ENCODE assay signal across 1 cellular context in the genomic region with DNA sequence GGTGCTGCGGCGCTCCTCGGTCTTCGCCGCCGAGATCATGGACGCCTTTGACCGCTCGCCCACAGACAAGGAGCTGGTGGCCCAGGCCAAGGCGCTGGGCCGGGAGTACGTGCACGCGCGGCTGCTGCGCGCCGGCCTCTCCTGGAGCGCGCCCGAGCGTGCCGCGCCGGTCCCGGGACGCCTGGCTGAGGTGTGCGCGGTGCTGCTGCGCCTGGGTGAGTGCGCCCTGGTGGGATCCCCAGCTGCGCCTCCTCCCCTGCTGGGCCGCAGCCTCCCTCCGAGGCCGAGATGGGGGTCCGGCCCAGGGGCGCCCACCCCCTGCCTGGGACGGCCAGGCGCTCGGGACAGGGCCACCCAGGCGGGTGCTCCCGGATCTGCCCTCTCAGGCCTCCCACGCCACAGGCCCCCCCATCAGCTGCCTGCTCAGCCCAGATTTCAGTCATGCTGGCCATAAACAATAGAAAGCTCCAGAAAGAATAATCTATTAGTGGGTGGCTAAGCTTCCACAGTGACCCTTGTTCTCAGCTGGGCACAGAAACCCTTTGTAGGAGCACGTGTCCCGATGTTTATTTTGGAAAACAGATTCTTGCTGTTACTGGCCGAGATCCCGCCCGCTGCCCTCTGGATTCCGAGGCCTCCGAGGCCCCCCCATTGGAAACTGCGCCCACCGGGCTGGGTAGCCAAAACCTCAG.
TF ChIP-seq lines count a peak whose summit lies in the region.

No MANE protein-coding gene starts in this region.

TF ChIP-seq in GM12878, 131 proteins besides CTCF, POLR2A, EP300 and RAD21:
- no peak for TF ChIP-seq ZNF384 (IDR thresholded peaks at IDR 0.05; ENCODE audit: borderline replicate concordance, low read depth, low read length)
- no peak for TF ChIP-seq POLR2AphosphoS2 (IDR thresholded peaks at IDR 0.05; ENCODE audit: low read depth, low read length)
- TF ChIP-seq NFIC (IDR thresholded peaks at IDR 0.05; ENCODE audit: low read depth, low read length) = no peak
- TF ChIP-seq MYB (IDR thresholded peaks at IDR 0.05; ENCODE audit: borderline replicate concordance, low read depth, low read length) = no peak
- no peak for TF ChIP-seq RBBP5 (conservative IDR thresholded peaks at IDR 0.05)
- no peak for TF ChIP-seq SIN3A (IDR thresholded peaks at IDR 0.05; ENCODE audit: low read depth, low read length)
- no peak for TF ChIP-seq CEBPZ (IDR thresholded peaks at IDR 0.05; ENCODE audit: low read depth, low read length)
- no peak for TF ChIP-seq SP1 (IDR thresholded peaks at IDR 0.05; ENCODE audit: low read depth, low read length)
- TF ChIP-seq YBX1 (IDR thresholded peaks at IDR 0.05) = no peak
- TF ChIP-seq FOXM1 (IDR thresholded peaks at IDR 0.05; ENCODE audit: low read depth, low read length) = no peak
- TF ChIP-seq, protein P1, sequence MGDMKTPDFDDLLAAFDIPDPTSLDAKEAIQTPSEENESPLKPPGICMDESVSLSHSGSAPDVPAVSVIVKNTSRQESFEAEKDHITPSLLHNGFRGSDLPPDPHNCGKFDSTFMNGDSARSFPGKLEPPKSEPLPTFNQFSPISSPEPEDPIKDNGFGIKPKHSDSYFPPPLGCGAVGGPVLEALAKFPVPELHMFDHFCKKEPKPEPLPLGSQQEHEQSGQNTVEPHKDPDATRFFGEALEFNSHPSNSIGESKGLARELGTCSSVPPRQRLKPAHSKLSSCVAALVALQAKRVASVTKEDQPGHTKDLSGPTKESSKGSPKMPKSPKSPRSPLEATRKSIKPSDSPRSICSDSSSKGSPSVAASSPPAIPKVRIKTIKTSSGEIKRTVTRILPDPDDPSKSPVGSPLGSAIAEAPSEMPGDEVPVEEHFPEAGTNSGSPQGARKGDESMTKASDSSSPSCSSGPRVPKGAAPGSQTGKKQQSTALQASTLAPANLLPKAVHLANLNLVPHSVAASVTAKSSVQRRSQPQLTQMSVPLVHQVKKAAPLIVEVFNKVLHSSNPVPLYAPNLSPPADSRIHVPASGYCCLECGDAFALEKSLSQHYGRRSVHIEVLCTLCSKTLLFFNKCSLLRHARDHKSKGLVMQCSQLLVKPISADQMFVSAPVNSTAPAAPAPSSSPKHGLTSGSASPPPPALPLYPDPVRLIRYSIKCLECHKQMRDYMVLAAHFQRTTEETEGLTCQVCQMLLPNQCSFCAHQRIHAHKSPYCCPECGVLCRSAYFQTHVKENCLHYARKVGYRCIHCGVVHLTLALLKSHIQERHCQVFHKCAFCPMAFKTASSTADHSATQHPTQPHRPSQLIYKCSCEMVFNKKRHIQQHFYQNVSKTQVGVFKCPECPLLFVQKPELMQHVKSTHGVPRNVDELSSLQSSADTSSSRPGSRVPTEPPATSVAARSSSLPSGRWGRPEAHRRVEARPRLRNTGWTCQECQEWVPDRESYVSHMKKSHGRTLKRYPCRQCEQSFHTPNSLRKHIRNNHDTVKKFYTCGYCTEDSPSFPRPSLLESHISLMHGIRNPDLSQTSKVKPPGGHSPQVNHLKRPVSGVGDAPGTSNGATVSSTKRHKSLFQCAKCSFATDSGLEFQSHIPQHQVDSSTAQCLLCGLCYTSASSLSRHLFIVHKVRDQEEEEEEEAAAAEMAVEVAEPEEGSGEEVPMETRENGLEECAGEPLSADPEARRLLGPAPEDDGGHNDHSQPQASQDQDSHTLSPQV (IDR thresholded peaks at IDR 0.05) = no peak
- TF ChIP-seq, protein P2, sequence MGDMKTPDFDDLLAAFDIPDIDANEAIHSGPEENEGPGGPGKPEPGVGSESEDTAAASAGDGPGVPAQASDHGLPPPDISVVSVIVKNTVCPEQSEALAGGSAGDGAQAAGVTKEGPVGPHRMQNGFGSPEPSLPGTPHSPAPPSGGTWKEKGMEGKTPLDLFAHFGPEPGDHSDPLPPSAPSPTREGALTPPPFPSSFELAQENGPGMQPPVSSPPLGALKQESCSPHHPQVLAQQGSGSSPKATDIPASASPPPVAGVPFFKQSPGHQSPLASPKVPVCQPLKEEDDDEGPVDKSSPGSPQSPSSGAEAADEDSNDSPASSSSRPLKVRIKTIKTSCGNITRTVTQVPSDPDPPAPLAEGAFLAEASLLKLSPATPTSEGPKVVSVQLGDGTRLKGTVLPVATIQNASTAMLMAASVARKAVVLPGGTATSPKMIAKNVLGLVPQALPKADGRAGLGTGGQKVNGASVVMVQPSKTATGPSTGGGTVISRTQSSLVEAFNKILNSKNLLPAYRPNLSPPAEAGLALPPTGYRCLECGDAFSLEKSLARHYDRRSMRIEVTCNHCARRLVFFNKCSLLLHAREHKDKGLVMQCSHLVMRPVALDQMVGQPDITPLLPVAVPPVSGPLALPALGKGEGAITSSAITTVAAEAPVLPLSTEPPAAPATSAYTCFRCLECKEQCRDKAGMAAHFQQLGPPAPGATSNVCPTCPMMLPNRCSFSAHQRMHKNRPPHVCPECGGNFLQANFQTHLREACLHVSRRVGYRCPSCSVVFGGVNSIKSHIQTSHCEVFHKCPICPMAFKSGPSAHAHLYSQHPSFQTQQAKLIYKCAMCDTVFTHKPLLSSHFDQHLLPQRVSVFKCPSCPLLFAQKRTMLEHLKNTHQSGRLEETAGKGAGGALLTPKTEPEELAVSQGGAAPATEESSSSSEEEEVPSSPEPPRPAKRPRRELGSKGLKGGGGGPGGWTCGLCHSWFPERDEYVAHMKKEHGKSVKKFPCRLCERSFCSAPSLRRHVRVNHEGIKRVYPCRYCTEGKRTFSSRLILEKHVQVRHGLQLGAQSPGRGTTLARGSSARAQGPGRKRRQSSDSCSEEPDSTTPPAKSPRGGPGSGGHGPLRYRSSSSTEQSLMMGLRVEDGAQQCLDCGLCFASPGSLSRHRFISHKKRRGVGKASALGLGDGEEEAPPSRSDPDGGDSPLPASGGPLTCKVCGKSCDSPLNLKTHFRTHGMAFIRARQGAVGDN (IDR thresholded peaks at IDR 0.05) = no peak
- TF ChIP-seq, protein P3, sequence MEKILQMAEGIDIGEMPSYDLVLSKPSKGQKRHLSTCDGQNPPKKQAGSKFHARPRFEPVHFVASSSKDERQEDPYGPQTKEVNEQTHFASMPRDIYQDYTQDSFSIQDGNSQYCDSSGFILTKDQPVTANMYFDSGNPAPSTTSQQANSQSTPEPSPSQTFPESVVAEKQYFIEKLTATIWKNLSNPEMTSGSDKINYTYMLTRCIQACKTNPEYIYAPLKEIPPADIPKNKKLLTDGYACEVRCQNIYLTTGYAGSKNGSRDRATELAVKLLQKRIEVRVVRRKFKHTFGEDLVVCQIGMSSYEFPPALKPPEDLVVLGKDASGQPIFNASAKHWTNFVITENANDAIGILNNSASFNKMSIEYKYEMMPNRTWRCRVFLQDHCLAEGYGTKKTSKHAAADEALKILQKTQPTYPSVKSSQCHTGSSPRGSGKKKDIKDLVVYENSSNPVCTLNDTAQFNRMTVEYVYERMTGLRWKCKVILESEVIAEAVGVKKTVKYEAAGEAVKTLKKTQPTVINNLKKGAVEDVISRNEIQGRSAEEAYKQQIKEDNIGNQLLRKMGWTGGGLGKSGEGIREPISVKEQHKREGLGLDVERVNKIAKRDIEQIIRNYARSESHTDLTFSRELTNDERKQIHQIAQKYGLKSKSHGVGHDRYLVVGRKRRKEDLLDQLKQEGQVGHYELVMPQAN (conservative IDR thresholded peaks at IDR 0.05) = no peak
- no peak for TF ChIP-seq ZBTB11 (CRISPR knock-in tag; IDR thresholded peaks at IDR 0.05)
- no peak for TF ChIP-seq IRF4 (IDR thresholded peaks at IDR 0.05; ENCODE audit: low read depth, low read length)
- no peak for TF ChIP-seq GATAD2B (conservative IDR thresholded peaks at IDR 0.05; ENCODE audit: low read depth)
- no peak for TF ChIP-seq YY1 (IDR thresholded peaks at IDR 0.05; ENCODE audit: low read depth, low read length)
- TF ChIP-seq HCFC1 (IDR thresholded peaks at IDR 0.05; ENCODE audit: low read length) = no peak
- TF ChIP-seq TAF1 (IDR thresholded peaks at IDR 0.05; ENCODE audit: borderline replicate concordance, low read depth, low read length) = no peak
- no peak for TF ChIP-seq CEBPB (IDR thresholded peaks at IDR 0.05; ENCODE audit: borderline replicate concordance in 1 of 2, low read depth in 2 of 2, low read length in 2 of 2)
